Comparison of ENCODE assay signal across 1 cellular context in the genomic region with DNA sequence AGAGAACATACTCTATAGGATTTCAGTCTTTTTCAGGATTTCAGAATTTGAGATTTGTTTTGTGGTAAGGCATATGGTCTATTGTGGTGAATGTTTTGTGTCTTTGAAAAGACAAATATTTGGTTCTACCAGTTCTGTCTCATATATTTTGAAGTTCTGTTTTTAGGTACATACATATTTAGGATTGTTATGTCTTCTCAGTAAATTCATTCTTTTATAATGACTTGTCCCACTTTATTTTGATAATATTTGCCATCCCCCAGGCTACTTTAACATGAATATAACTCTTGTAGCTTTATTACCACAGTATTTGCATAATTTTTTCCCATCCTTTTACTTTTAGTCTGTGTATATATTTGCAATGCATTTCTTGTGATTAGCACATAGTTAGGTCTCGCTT.
TF ChIP-seq lines count a peak whose summit lies in the region.

No MANE protein-coding gene starts in this region.

TF ChIP-seq in endothelial cell of umbilical vein, 7 proteins besides CTCF, POLR2A, EP300 and RAD21 (continued from another document):
- TF ChIP-seq, protein P1, sequence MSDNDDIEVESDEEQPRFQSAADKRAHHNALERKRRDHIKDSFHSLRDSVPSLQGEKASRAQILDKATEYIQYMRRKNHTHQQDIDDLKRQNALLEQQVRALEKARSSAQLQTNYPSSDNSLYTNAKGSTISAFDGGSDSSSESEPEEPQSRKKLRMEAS (IDR thresholded peaks at IDR 0.05; ENCODE audit: insufficient read depth, insufficient read length): no peak
- no peak for TF ChIP-seq GATA2 (IDR thresholded peaks at IDR 0.05; ENCODE audit: insufficient read depth, insufficient read length, low read depth, low read length)
- no peak for TF ChIP-seq EZH2 (IDR thresholded peaks at IDR 0.05; ENCODE audit: borderline replicate concordance, low read depth, low read length, severe bottlenecking)
- TF ChIP-seq JUN (IDR thresholded peaks at IDR 0.05; ENCODE audit: borderline replicate concordance, insufficient read depth, insufficient read length, low read depth): no peak
